In the genomic region with DNA sequence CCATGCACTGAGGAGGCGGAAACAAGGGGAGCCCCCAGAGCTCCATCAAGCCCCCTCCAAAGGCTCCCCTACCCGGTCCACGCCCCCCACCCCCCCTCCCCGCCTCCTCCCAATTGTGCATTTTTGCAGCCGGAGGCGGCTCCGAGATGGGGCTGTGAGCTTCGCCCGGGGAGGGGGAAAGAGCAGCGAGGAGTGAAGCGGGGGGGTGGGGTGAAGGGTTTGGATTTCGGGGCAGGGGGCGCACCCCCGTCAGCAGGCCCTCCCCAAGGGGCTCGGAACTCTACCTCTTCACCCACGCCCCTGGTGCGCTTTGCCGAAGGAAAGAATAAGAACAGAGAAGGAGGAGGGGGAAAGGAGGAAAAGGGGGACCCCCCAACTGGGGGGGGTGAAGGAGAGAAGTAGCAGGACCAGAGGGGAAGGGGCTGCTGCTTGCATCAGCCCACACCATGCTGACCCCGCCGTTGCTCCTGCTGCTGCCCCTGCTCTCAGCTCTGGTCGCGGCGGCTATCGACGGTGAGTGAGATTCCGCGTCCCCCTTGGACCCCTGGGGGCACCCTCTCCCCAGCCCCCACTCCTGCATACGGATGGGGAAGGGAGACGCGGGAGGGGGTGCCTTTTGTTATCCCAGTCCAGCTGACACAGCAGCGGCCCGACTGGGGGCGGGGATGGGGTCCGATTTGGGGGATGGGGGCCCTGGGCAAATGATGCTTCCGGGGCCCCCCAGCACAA, we compare ENCODE assay signal across 1 cellular context.
A peak's percentile ranks its signal among the peaks of the same experiment; 100 is the strongest.
TF ChIP-seq lines count a peak whose summit lies in the region.

No MANE protein-coding gene starts in this region.

TF ChIP-seq in K562, 482 proteins besides CTCF, POLR2A, EP300 and RAD21:
- no peak for TF ChIP-seq SMC3 (conservative IDR thresholded peaks at IDR 0.05; ENCODE audit: insufficient read depth, low read depth, low read length)
- TF ChIP-seq, protein P1, sequence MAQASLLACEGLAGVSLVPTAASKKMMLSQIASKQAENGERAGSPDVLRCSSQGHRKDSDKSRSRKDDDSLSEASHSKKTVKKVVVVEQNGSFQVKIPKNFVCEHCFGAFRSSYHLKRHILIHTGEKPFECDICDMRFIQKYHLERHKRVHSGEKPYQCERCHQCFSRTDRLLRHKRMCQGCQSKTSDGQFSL (CRISPR knock-in tag; IDR thresholded peaks at IDR 0.05) = no peak
- TF ChIP-seq, protein P1 (tag; IDR thresholded peaks at IDR 0.05) = peak in 1 of 2 experiments; percentile 71; a peak in 1 of 4 replicates
- TF ChIP-seq, protein P2, sequence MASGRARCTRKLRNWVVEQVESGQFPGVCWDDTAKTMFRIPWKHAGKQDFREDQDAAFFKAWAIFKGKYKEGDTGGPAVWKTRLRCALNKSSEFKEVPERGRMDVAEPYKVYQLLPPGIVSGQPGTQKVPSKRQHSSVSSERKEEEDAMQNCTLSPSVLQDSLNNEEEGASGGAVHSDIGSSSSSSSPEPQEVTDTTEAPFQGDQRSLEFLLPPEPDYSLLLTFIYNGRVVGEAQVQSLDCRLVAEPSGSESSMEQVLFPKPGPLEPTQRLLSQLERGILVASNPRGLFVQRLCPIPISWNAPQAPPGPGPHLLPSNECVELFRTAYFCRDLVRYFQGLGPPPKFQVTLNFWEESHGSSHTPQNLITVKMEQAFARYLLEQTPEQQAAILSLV (tag; IDR thresholded peaks at IDR 0.05) = no peak
- TF ChIP-seq, protein P3, sequence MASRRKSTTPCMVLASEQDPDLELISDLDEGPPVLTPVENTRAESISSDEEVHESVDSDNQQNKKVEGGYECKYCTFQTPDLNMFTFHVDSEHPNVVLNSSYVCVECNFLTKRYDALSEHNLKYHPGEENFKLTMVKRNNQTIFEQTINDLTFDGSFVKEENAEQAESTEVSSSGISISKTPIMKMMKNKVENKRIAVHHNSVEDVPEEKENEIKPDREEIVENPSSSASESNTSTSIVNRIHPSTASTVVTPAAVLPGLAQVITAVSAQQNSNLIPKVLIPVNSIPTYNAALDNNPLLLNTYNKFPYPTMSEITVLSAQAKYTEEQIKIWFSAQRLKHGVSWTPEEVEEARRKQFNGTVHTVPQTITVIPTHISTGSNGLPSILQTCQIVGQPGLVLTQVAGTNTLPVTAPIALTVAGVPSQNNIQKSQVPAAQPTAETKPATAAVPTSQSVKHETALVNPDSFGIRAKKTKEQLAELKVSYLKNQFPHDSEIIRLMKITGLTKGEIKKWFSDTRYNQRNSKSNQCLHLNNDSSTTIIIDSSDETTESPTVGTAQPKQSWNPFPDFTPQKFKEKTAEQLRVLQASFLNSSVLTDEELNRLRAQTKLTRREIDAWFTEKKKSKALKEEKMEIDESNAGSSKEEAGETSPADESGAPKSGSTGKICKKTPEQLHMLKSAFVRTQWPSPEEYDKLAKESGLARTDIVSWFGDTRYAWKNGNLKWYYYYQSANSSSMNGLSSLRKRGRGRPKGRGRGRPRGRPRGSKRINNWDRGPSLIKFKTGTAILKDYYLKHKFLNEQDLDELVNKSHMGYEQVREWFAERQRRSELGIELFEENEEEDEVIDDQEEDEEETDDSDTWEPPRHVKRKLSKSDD (conservative IDR thresholded peaks at IDR 0.05; ENCODE audit: low read length) = no peak
- TF ChIP-seq ZNF551 (CRISPR knock-in tag; IDR thresholded peaks at IDR 0.05) = no peak
- no peak for TF ChIP-seq ZNF41 (CRISPR knock-in tag; conservative IDR thresholded peaks at IDR 0.05)
- TF ChIP-seq, protein P4, sequence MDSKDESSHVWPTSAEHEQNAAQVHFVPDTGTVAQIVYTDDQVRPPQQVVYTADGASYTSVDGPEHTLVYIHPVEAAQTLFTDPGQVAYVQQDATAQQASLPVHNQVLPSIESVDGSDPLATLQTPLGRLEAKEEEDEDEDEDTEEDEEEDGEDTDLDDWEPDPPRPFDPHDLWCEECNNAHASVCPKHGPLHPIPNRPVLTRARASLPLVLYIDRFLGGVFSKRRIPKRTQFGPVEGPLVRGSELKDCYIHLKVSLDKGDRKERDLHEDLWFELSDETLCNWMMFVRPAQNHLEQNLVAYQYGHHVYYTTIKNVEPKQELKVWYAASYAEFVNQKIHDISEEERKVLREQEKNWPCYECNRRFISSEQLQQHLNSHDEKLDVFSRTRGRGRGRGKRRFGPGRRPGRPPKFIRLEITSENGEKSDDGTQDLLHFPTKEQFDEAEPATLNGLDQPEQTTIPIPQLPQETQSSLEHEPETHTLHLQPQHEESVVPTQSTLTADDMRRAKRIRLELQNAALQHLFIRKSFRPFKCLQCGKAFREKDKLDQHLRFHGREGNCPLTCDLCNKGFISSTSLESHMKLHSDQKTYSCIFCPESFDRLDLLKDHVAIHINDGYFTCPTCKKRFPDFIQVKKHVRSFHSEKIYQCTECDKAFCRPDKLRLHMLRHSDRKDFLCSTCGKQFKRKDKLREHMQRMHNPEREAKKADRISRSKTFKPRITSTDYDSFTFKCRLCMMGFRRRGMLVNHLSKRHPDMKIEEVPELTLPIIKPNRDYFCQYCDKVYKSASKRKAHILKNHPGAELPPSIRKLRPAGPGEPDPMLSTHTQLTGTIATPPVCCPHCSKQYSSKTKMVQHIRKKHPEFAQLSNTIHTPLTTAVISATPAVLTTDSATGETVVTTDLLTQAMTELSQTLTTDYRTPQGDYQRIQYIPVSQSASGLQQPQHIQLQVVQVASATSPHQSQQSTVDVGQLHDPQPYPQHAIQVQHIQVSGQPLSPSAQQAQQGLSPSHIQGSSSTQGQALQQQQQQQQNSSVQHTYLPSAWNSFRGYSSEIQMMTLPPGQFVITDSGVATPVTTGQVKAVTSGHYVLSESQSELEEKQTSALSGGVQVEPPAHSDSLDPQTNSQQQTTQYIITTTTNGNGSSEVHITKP (IDR thresholded peaks at IDR 0.05; ENCODE audit: partially characterized antibody) = no peak
- peak; percentile 20; the same call in 1 of the 2 replicates for TF ChIP-seq ZBTB7A (IDR thresholded peaks at IDR 0.05; ENCODE audit: borderline replicate concordance, control insufficient read depth, low read depth, low read length)
- no peak for TF ChIP-seq ZNF121 (CRISPR knock-in tag; conservative IDR thresholded peaks at IDR 0.05)
- no peak for TF ChIP-seq SRSF1 (IDR thresholded peaks at IDR 0.05; ENCODE audit: low read depth, low read length)
- TF ChIP-seq, protein P5, sequence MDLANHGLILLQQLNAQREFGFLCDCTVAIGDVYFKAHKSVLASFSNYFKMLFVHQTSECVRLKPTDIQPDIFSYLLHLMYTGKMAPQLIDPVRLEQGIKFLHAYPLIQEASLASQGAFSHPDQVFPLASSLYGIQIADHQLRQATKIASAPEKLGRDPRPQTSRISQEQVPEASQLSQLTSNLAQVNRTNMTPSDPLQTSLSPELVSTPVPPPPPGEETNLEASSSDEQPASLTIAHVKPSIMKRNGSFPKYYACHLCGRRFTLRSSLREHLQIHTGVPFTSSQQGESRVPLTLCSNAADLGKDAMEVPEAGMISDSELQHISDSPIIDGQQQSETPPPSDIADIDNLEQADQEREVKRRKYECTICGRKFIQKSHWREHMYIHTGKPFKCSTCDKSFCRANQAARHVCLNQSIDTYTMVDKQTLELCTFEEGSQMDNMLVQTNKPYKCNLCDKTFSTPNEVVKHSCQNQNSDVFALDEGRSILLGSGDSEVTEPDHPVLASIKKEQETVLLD (IDR thresholded peaks at IDR 0.05) = no peak
- no peak for TF ChIP-seq PHB2 (IDR thresholded peaks at IDR 0.05; ENCODE audit: low read depth)
- TF ChIP-seq, protein P6, sequence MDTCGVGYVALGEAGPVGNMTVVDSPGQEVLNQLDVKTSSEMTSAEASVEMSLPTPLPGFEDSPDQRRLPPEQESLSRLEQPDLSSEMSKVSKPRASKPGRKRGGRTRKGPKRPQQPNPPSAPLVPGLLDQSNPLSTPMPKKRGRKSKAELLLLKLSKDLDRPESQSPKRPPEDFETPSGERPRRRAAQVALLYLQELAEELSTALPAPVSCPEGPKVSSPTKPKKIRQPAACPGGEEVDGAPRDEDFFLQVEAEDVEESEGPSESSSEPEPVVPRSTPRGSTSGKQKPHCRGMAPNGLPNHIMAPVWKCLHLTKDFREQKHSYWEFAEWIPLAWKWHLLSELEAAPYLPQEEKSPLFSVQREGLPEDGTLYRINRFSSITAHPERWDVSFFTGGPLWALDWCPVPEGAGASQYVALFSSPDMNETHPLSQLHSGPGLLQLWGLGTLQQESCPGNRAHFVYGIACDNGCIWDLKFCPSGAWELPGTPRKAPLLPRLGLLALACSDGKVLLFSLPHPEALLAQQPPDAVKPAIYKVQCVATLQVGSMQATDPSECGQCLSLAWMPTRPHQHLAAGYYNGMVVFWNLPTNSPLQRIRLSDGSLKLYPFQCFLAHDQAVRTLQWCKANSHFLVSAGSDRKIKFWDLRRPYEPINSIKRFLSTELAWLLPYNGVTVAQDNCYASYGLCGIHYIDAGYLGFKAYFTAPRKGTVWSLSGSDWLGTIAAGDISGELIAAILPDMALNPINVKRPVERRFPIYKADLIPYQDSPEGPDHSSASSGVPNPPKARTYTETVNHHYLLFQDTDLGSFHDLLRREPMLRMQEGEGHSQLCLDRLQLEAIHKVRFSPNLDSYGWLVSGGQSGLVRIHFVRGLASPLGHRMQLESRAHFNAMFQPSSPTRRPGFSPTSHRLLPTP (IDR thresholded peaks at IDR 0.05; ENCODE audit: borderline replicate concordance, extremely low read depth, insufficient read length) = no peak
- TF ChIP-seq, protein P7, sequence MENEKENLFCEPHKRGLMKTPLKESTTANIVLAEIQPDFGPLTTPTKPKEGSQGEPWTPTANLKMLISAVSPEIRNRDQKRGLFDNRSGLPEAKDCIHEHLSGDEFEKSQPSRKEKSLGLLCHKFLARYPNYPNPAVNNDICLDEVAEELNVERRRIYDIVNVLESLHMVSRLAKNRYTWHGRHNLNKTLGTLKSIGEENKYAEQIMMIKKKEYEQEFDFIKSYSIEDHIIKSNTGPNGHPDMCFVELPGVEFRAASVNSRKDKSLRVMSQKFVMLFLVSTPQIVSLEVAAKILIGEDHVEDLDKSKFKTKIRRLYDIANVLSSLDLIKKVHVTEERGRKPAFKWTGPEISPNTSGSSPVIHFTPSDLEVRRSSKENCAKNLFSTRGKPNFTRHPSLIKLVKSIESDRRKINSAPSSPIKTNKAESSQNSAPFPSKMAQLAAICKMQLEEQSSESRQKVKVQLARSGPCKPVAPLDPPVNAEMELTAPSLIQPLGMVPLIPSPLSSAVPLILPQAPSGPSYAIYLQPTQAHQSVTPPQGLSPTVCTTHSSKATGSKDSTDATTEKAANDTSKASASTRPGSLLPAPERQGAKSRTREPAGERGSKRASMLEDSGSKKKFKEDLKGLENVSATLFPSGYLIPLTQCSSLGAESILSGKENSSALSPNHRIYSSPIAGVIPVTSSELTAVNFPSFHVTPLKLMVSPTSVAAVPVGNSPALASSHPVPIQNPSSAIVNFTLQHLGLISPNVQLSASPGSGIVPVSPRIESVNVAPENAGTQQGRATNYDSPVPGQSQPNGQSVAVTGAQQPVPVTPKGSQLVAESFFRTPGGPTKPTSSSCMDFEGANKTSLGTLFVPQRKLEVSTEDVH (IDR thresholded peaks at IDR 0.05; ENCODE audit: low read depth, partially characterized antibody) = no peak
- no peak for TF ChIP-seq CEBPB (tag; IDR thresholded peaks at IDR 0.05)
- TF ChIP-seq, protein P8, sequence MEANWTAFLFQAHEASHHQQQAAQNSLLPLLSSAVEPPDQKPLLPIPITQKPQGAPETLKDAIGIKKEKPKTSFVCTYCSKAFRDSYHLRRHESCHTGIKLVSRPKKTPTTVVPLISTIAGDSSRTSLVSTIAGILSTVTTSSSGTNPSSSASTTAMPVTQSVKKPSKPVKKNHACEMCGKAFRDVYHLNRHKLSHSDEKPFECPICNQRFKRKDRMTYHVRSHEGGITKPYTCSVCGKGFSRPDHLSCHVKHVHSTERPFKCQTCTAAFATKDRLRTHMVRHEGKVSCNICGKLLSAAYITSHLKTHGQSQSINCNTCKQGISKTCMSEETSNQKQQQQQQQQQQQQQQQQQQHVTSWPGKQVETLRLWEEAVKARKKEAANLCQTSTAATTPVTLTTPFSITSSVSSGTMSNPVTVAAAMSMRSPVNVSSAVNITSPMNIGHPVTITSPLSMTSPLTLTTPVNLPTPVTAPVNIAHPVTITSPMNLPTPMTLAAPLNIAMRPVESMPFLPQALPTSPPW (CRISPR knock-in tag; IDR thresholded peaks at IDR 0.05) = peak; percentile 52
- TF ChIP-seq ZNF764 (CRISPR knock-in tag; IDR thresholded peaks at IDR 0.05; ENCODE audit: low read depth) = no peak
- TF ChIP-seq SREBF1 (IDR thresholded peaks at IDR 0.05; ENCODE audit: borderline replicate concordance, low read depth, low read length) = no peak
- no peak for TF ChIP-seq CBX3 (IDR thresholded peaks at IDR 0.05; ENCODE audit: borderline replicate concordance in 1 of 2, low read length in 2 of 2)
